9 cellular contexts compared by ENCODE assay signal in genomic region chr5:23208959-23209431, GRCh38.
DNase-seq lines count a peak whose midpoint lies in the region; ATAC-seq, FAIRE-seq and TF ChIP-seq lines count a peak whose summit lies in the region.
"Had no signal": no experiment of that assay in that cellular context is flagged by ENCODE, and none has a peak within 500 bp of the region (broad histone marks: within the 10 kb centered on the region; RNA-seq: fewer than 3 reads in every experiment).

No MANE protein-coding gene starts in this region.

- FAIRE-seq in HTR-8/SVneo (lab: Jason Lieb, UNC) (no peak), bronchial epithelial cell (lab: Jason Lieb, UNC) (peak; percentile 36)

- H3K27me3 ChIP-seq in bronchial epithelial cell (ENCODE audit: control insufficient read depth, insufficient read depth, low read length) = no peaks in the 10 kb centered on the region

- peak; percentile 63 for TF ChIP-seq CTCF in bronchial epithelial cell (IDR thresholded peaks at IDR 0.05; ENCODE audit: insufficient read depth, low read length, severe bottlenecking)

- no peak overlapping the region for H3K27ac Mint-ChIP-seq in naive B cell

- peaks cover 0 to 3% (median 0%) of the 10 kb centered on the region in 7 donors for H3K9me3 Mint-ChIP-seq in naive B cell

- H3K36me3 ChIP-seq in bronchial epithelial cell (ENCODE audit: control insufficient read depth, insufficient read depth, low read length) = no peaks in the 10 kb centered on the region

- H3K27me3 Mint-ChIP-seq in naive B cell = no peaks in the 10 kb centered on the region

- peaks cover 0 to 3% (median 0%) of the 10 kb centered on the region in 3 donors for H3K4me1 Mint-ChIP-seq in naive B cell

- no peak overlapping the region for H3K4me3 Mint-ChIP-seq in naive B cell

- H3K36me3 Mint-ChIP-seq in naive B cell = no peaks in the 10 kb centered on the region

- ATAC-seq in GM21390 (IDR thresholded peaks at IDR 0.05; ENCODE audit: unreplicated experiment) (peak; percentile 85), naive B cell (ENCODE audit: low read depth in 2 of 2) (peak; percentile 41 to 42)

- no peak overlapping the region for H3K4me3 ChIP-seq in bronchial epithelial cell (ENCODE audit: low read depth, low read length)

- DNase-seq in EL (peak; percentile 1), HTR-8/SVneo (ENCODE audit: insufficient read length, low spot score) (peak; percentile 61), NOMO-1 treated with DMSO at 0.1 percent for 48 hours (lab: John Stamatoyannopoulos, UW; ENCODE audit: unreplicated experiment) (peak; percentile 87), bronchial epithelial cell (ENCODE audit: low read depth) (peak; percentile 73), naive B cell (peak; percentile 11), NCI-H1105 (lab: John Stamatoyannopoulos, UW) (no peak), occipital lobe (lab: John Stamatoyannopoulos, UW) (no peak)
- DNase-seq: right cardiac atrium had no signal

Comparison
In these comparisons a context has a peak if more than half of its experiments do, and no peak if none do; other contexts are left out.
1. DNase-seq: peak in EL (single experiment), HTR-8/SVneo (single experiment), NOMO-1 treated with DMSO at 0.1 percent for 48 hours (single experiment), bronchial epithelial cell (single experiment) and naive B cell (single experiment); none in NCI-H1105 (single experiment) and occipital lobe (single experiment).